ENCODE assay signal across 8 cellular contexts in the genomic region with DNA sequence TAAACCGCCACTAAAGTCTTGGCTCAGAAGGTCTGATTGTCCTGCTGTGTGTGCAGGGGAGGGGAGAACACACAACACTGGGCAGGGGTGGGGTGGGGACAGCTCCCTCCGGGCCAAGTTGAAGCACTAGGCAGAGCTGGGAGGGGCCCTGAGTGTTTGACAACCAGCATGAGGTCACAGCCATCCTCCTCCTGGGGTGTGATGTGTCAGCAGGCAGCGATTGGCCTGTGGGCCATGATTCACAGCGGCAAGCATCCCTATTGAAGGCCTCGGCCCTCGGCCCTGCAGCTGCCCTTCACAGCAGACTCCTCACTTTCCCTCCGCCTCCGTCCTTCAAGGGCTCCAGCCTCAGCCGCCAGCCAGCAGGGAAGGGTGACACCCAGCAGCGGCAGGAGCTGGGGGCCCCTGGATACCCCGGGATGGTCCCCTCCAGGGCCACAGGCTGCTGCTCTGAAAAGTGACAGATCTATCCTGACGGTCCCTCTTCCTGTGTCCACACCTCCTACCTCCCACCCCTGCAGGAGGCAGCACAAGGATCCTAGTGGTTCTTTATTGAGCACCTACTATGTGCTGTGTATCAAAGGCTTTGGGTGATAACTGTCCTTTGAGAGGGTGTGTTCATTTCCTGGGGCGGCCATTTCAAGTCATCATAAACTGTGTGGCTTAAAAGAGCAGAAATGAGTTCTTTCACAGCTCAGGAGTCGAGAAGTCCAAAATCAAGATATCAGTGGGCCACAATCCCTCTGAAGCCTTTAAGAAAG.
A peak's percentile ranks its signal among the peaks of the same experiment; 100 is the strongest.
DNase-seq lines count a peak whose midpoint lies in the region; ATAC-seq and TF ChIP-seq lines count a peak whose summit lies in the region.

No MANE protein-coding gene starts in this region.

- H3K27ac ChIP-seq in breast epithelium = peak overlapping the region; percentile 79 to 86

- H3K4me1 ChIP-seq in breast epithelium = peaks cover 0 to 8% of the 10 kb centered on the region in 2 donors

- no peak for TF ChIP-seq POLR2A in breast epithelium (IDR thresholded peaks at IDR 0.05)

- no peaks in the 10 kb centered on the region for H3K27me3 ChIP-seq in breast epithelium

- TF ChIP-seq CTCF in breast epithelium (IDR thresholded peaks at IDR 0.05) = no peak

- peak overlapping the region in 1 of 3 donors; percentile 19 for H3K4me3 ChIP-seq in breast epithelium

- H3K9me3 ChIP-seq in breast epithelium = no peaks in the 10 kb centered on the region

- ATAC-seq in HG02870 (IDR thresholded peaks at IDR 0.05; ENCODE audit: unreplicated experiment) = no peak
- ATAC-seq in HG03432 (IDR thresholded peaks at IDR 0.05; ENCODE audit: unreplicated experiment) = no peak
- ATAC-seq in GM19023 (IDR thresholded peaks at IDR 0.05; ENCODE audit: unreplicated experiment) = no peak

- H3K36me3 ChIP-seq in breast epithelium = no peaks in the 10 kb centered on the region

- DNase-seq in CD1c-positive myeloid dendritic cell (ENCODE audit: extremely low spot score) (peak; percentile 2), M059J (ENCODE audit: low read depth) (peak; percentile 93), breast epithelium (ENCODE audit: low spot score in 2 of 2) (peak; percentile 65 to 66), lung microvascular endothelial cell (ENCODE audit: low read depth in 2 of 2) (peak; percentile 27 to 81), KG1 (lab: John Stamatoyannopoulos, UW) (no peak)

- intact Hi-C loops in breast epithelium (cut with DNase I; ENCODE audit: low total_unique reads) = no loop called here
